9 cellular contexts compared by ENCODE assay signal in genomic region chr2:232333361-232334135, GRCh38. TPM values are rescaled to one million over a fixed set of nuclear protein-coding genes. Genes with fewer than 3 reads are reported as not detected.
DNase-seq lines count a peak whose midpoint lies in the region; ATAC-seq and TF ChIP-seq lines count a peak whose summit lies in the region.
"Had no signal": no experiment of that assay in that cellular context is flagged by ENCODE, and none has a peak within 500 bp of the region (broad histone marks: within the 10 kb centered on the region; RNA-seq: fewer than 3 reads in every experiment).

No MANE protein-coding gene starts in this region.

- CTCF ChIA-PET in A673 (lab: Charles Lee) = no interaction called here

- no peak for ATAC-seq in HG02938 (IDR thresholded peaks at IDR 0.05; ENCODE audit: unreplicated experiment)

- BruUV-seq in A673 (replicated peaks; lab: Mats Ljungman, UMichigan) = no TSS peak

- H3K27ac ChIP-seq in A673 (ENCODE audit: low read depth, low read length, poor library complexity, severe bottlenecking) (no peak overlapping the region), WERI-Rb-1 (no peak overlapping the region)
- H3K27ac ChIP-seq: thoracic aorta had no signal

- H3K36me3 ChIP-seq in A673 (ENCODE audit: insufficient read depth, low read length, poor library complexity, severe bottlenecking) (no peaks in the 10 kb centered on the region), WERI-Rb-1 (no peaks in the 10 kb centered on the region)

- H3K4me3 ChIP-seq in A673 (ENCODE audit: low read depth, low read length, poor library complexity, severe bottlenecking) (no peak overlapping the region), GM12864 (ENCODE audit: low read depth, low read length) (no peak overlapping the region), WERI-Rb-1 (ENCODE audit: low read depth, low read length) (no peak overlapping the region)
- H3K4me3 ChIP-seq: thoracic aorta had no signal

- H3K27me3 ChIP-seq in A673 (replicated peaks; ENCODE audit: insufficient read depth, low read depth, low read length, poor library complexity) (no peaks in the 10 kb centered on the region), WERI-Rb-1 (ENCODE audit: insufficient read depth, low read depth, severe bottlenecking) (no peaks in the 10 kb centered on the region)

- TF ChIP-seq CTCF in A673 (conservative IDR thresholded peaks at IDR 0.05; ENCODE audit: low read depth, low read length) (peak; percentile 58), GM12864 (IDR thresholded peaks at IDR 0.05; ENCODE audit: low read depth, low read length, missing control alignments) (peak; percentile 50), WERI-Rb-1 (IDR thresholded peaks at IDR 0.05; ENCODE audit: low read depth, low read length) (peak; percentile 81)

- no peaks in the 10 kb centered on the region for H3K4me1 ChIP-seq in A673 (ENCODE audit: insufficient read depth, low read length, poor library complexity, severe bottlenecking)

- POLR2A ChIA-PET in A673 (lab: Charles Lee; ENCODE audit: low non-redundant PET) = no interaction called here

- intact Hi-C loops in A673 (cut with micrococcal nuclease; ENCODE audit: unreplicated experiment) = no loop called here

- DNase-seq in A673 (ENCODE audit: low spot score) = peak; percentile 17
- DNase-seq in GM12864 (ENCODE audit: low read depth) = no peak
- peak; percentile 52 for DNase-seq in WERI-Rb-1
- peak; percentile 72 for DNase-seq in islet precursor cell
- DNase-seq in UCSD-AML1 (lab: John Stamatoyannopoulos, UW; ENCODE audit: unreplicated experiment) = no peak
- no peak for DNase-seq in T1000 (lab: John Stamatoyannopoulos, UW)
- DNase-seq in COLO668 (lab: John Stamatoyannopoulos, UW; ENCODE audit: unreplicated experiment) = no peak

- H3K9me3 ChIP-seq in A673 (ENCODE audit: low read depth, low read length, poor library complexity, severe bottlenecking) (no peaks in the 10 kb centered on the region), WERI-Rb-1 (ENCODE audit: severe bottlenecking) (no peaks in the 10 kb centered on the region)
- H3K9me3 ChIP-seq: thoracic aorta had no signal

RNA-seq across cellular contexts. Expression of gene ALPP, which starts 45.0 kb away (rescaled TPM):
- total RNA-seq in A673 (2021) = not detected in 2 replicates
- total RNA-seq: thoracic aorta had no signal

Comparison
In these comparisons a context has a peak if more than half of its experiments do, and no peak if none do; other contexts are left out.
1. DNase-seq: peak in A673 (single experiment), WERI-Rb-1 (single experiment) and islet precursor cell (single experiment); none in GM12864 (single experiment), UCSD-AML1 (single experiment), T1000 (single experiment) and COLO668 (single experiment).
2. Peak in every context shown above with its lines, with median percentiles within 50 percentile points of each other: CTCF ChIP-seq.